1 cellular context compared by ENCODE assay signal in the genomic region with DNA sequence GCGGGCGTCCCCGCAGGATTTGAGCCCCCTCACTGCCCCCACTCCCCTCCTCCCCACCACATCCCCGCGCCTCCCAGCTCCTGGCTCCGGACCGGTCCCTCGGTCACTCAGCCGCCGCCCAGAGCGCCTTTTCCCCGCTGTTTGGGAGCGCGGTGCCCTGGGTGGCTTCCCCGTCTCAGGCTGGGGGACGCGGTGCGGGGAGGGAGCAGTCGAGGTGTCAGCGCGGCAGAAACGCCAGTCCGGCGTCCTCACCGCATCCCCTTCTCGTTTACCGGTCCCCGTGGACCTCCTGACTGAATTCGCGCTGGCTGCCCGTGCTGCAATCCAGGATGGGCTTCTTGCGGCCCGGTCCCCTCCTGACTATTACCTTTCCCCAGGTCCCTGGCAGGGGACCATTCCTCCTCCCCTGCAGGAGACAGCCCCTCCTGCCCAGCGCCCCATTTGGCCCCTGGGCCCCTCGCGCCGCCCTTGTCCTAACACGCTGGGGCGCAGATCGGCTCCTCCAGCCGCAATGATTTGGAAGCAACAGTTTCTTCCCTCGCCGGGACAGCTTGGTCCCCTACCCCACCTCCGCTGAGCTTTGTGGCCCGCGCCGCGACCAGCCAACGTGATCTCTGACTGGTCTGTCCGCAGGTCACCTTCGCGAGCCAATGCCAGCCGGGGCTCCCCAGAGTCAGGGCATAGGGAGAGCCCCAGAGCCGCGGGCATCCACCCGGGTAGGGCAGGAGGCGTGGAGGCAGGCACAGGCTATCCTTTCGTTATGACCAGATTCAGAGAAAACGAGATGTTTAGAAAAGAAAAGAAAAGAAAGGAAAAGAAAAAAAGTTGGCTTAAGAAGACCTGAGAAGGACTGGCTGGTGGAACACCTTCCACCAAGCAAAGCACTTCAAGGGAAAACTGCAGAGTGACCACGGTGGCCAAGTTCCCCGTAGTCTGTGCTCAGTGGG.
TF ChIP-seq lines count a peak whose summit lies in the region.

No MANE protein-coding gene starts in this region.

TF ChIP-seq in GM12878, 131 proteins besides CTCF, POLR2A, EP300 and RAD21 (continued from another document):
- no peak for TF ChIP-seq MEF2B (IDR thresholded peaks at IDR 0.05; ENCODE audit: partially characterized antibody, poor library complexity, severe bottlenecking)
- TF ChIP-seq NFIC (IDR thresholded peaks at IDR 0.05; ENCODE audit: low read depth, low read length) = no peak
- peak; percentile 35; the same call in 1 of the 2 replicates for TF ChIP-seq YY1 (IDR thresholded peaks at IDR 0.05; ENCODE audit: low read depth, low read length)
- TF ChIP-seq, protein P1, sequence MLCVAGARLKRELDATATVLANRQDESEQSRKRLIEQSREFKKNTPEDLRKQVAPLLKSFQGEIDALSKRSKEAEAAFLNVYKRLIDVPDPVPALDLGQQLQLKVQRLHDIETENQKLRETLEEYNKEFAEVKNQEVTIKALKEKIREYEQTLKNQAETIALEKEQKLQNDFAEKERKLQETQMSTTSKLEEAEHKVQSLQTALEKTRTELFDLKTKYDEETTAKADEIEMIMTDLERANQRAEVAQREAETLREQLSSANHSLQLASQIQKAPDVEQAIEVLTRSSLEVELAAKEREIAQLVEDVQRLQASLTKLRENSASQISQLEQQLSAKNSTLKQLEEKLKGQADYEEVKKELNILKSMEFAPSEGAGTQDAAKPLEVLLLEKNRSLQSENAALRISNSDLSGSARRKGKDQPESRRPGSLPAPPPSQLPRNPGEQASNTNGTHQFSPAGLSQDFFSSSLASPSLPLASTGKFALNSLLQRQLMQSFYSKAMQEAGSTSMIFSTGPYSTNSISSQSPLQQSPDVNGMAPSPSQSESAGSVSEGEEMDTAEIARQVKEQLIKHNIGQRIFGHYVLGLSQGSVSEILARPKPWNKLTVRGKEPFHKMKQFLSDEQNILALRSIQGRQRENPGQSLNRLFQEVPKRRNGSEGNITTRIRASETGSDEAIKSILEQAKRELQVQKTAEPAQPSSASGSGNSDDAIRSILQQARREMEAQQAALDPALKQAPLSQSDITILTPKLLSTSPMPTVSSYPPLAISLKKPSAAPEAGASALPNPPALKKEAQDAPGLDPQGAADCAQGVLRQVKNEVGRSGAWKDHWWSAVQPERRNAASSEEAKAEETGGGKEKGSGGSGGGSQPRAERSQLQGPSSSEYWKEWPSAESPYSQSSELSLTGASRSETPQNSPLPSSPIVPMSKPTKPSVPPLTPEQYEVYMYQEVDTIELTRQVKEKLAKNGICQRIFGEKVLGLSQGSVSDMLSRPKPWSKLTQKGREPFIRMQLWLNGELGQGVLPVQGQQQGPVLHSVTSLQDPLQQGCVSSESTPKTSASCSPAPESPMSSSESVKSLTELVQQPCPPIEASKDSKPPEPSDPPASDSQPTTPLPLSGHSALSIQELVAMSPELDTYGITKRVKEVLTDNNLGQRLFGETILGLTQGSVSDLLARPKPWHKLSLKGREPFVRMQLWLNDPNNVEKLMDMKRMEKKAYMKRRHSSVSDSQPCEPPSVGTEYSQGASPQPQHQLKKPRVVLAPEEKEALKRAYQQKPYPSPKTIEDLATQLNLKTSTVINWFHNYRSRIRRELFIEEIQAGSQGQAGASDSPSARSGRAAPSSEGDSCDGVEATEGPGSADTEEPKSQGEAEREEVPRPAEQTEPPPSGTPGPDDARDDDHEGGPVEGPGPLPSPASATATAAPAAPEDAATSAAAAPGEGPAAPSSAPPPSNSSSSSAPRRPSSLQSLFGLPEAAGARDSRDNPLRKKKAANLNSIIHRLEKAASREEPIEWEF (IDR thresholded peaks at IDR 0.05; ENCODE audit: insufficient replicate concordance, low read depth, low read length) = no peak
- no peak for TF ChIP-seq IKZF2 (IDR thresholded peaks at IDR 0.05)
- TF ChIP-seq, protein P2, sequence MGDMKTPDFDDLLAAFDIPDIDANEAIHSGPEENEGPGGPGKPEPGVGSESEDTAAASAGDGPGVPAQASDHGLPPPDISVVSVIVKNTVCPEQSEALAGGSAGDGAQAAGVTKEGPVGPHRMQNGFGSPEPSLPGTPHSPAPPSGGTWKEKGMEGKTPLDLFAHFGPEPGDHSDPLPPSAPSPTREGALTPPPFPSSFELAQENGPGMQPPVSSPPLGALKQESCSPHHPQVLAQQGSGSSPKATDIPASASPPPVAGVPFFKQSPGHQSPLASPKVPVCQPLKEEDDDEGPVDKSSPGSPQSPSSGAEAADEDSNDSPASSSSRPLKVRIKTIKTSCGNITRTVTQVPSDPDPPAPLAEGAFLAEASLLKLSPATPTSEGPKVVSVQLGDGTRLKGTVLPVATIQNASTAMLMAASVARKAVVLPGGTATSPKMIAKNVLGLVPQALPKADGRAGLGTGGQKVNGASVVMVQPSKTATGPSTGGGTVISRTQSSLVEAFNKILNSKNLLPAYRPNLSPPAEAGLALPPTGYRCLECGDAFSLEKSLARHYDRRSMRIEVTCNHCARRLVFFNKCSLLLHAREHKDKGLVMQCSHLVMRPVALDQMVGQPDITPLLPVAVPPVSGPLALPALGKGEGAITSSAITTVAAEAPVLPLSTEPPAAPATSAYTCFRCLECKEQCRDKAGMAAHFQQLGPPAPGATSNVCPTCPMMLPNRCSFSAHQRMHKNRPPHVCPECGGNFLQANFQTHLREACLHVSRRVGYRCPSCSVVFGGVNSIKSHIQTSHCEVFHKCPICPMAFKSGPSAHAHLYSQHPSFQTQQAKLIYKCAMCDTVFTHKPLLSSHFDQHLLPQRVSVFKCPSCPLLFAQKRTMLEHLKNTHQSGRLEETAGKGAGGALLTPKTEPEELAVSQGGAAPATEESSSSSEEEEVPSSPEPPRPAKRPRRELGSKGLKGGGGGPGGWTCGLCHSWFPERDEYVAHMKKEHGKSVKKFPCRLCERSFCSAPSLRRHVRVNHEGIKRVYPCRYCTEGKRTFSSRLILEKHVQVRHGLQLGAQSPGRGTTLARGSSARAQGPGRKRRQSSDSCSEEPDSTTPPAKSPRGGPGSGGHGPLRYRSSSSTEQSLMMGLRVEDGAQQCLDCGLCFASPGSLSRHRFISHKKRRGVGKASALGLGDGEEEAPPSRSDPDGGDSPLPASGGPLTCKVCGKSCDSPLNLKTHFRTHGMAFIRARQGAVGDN (IDR thresholded peaks at IDR 0.05) = no peak; the same call in 1 of the 2 replicates
- TF ChIP-seq IKZF1 (conservative IDR thresholded peaks at IDR 0.05) = no peak
